30 cellular contexts compared by ENCODE assay signal in the genomic region with DNA sequence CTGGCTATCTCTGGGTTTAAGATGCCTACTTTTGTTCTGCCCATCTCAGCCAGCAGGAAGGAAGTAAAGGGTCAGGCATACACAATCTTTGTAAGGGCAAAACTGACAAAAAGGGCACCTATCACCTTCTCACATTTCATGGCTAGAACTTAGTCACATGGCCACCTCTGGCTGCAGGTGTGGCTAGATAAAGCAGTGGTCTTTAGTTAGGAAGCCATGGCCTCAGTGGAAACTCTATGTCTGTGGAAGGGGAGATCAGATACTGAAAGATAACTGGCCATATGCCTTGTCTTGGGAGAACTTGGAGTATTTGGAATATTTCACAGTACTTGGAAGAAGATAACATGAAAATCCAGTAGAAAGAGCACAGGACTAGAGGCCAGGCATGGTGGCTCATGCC.
"Had no signal": no experiment of that assay in that cellular context is flagged by ENCODE, and none has a peak within 500 bp of the region (broad histone marks: within the 10 kb centered on the region; RNA-seq: fewer than 3 reads in every experiment).

No MANE protein-coding gene starts in this region.

- DNase-seq: activated CD4-positive, alpha-beta T cell treated with anti-CD3 and anti-CD28 coated beads for 1 hour; activated CD4-positive, alpha-beta T cell treated with anti-CD3 and anti-CD28 coated beads, Interleukin-2, amount 50 U/mL, for 1 hour; activated CD8-positive, alpha-beta T cell treated with anti-CD3 and anti-CD28 coated beads for 36 hours; activated naive CD4-positive, alpha-beta T cell treated with Interleukin-2 at 50 U/mL for 16 hours; activated T-cell treated with anti-CD3 and anti-CD28 coated beads, Interleukin-2, amount 50 U/mL, for 48 hours; anterior cingulate cortex; dermis blood vessel endothelial cell; effector CD4-positive, alpha-beta T cell; foreskin keratinocyte; heart left ventricle; hypothalamus; immature natural killer cell; kidney; left colon; mammary epithelial cell; midbrain; naive thymus-derived CD4-positive, alpha-beta T cell; nucleus accumbens; psoas muscle; sigmoid colon; stimulated activated CD4-positive, alpha-beta T cell treated with anti-CD3 and anti-CD28 coated beads, Interleukin-1b, Interleukin-23, amount 100 ng/mL, for 48 hours; stimulated activated naive CD4-positive, alpha-beta T cell; T1000 had no signal

- H3K27me3 ChIP-seq: esophagus muscularis mucosa, foreskin keratinocyte, heart left ventricle, sigmoid colon, tibial nerve had no signal

- ATAC-seq: activated CD8-positive, alpha-beta T cell treated with anti-CD3 and anti-CD28 coated beads for 36 hours; foreskin keratinocyte; heart left ventricle; left colon; naive thymus-derived CD4-positive, alpha-beta T cell; psoas muscle had no signal

- H3K9ac ChIP-seq: parathyroid adenoma had no signal

- H3K4me3 Mint-ChIP-seq: activated CD8-positive, alpha-beta T cell treated with anti-CD3 and anti-CD28 coated beads for 36 hours; activated naive CD8-positive, alpha-beta T cell; central memory CD8-positive, alpha-beta T cell; immature natural killer cell; T-helper 1 cell treated with Interleukin-12 subunit alpha and Interleukin-12 subunit beta and Interleukin-4 antibody, amounts not matched to agents 30 μg/mL and 1 μg/mL, for 36 hours had no signal

- H3K27me3 Mint-ChIP-seq: activated CD8-positive, alpha-beta T cell treated with anti-CD3 and anti-CD28 coated beads for 36 hours; activated naive CD8-positive, alpha-beta T cell; central memory CD8-positive, alpha-beta T cell; naive thymus-derived CD4-positive, alpha-beta T cell had no signal

- H3K4me3 ChIP-seq: esophagus muscularis mucosa, heart left ventricle, psoas muscle, sigmoid colon, smooth muscle cell, tibial nerve had no signal

- H3K36me3 ChIP-seq: esophagus muscularis mucosa, heart left ventricle, sigmoid colon, tibial nerve had no signal

- H2AFZ ChIP-seq: parathyroid adenoma had no signal

- H3K27ac ChIP-seq: esophagus muscularis mucosa, foreskin keratinocyte, heart left ventricle, parathyroid adenoma, psoas muscle, sigmoid colon, tibial nerve had no signal

- H3K36me3 Mint-ChIP-seq: activated naive CD8-positive, alpha-beta T cell; immature natural killer cell had no signal

- H3K4me1 ChIP-seq: esophagus muscularis mucosa, foreskin keratinocyte, psoas muscle, sigmoid colon, tibial nerve had no signal

- H3K4me2 ChIP-seq: smooth muscle cell had no signal

- H3K27ac Mint-ChIP-seq: activated CD8-positive, alpha-beta T cell treated with anti-CD3 and anti-CD28 coated beads for 36 hours; activated naive CD8-positive, alpha-beta T cell; immature natural killer cell; naive thymus-derived CD4-positive, alpha-beta T cell; T-helper 1 cell treated with Interleukin-12 subunit alpha and Interleukin-12 subunit beta and Interleukin-4 antibody, amounts not matched to agents 30 μg/mL and 1 μg/mL, for 36 hours had no signal

- H3K9me3 ChIP-seq: esophagus muscularis mucosa, psoas muscle, sigmoid colon, tibial nerve had no signal

- H3K79me2 ChIP-seq: parathyroid adenoma had no signal

- H3K9me3 Mint-ChIP-seq: central memory CD8-positive, alpha-beta T cell; immature natural killer cell had no signal
